ENCODE assay signal across 16 cellular contexts in the genomic region with DNA sequence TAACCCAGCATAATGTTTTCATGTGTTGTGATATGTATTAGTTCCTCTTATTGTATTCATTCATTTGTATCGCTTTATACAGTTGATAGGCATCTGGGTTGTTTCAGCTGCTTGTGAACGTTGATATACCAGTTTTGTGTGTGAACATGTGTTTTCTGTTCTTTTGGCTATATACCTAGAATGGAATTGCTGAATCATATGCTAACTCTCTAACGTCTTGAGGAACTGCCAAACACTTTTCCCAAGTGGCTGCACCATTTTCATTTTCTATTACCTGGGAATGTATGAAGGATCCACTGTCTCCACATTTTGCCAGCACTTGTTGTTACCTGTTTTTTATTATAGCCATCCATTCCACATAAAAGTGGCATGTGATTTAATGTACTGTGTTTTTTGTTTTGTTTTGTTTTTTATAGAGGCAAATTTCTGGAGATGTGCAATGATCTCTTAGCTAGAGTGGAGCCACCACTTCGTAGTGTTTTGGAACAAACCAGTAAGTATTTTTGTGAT.
"Had no signal": no experiment of that assay in that cellular context is flagged by ENCODE, and none has a peak within 500 bp of the region (broad histone marks: within the 10 kb centered on the region; RNA-seq: fewer than 3 reads in every experiment).

No MANE protein-coding gene starts in this region.

- ATAC-seq: mucosa of descending colon; naive thymus-derived CD8-positive, alpha-beta T cell; pancreas; sciatic nerve; SK-N-SH treated with all-trans-retinoic acid at 6 μM for 48 hours had no signal

- H3K4me3 Mint-ChIP-seq: activated naive CD4-positive, alpha-beta T cell treated with anti-CD3 and anti-CD28 coated beads, Interleukin-2, amount 50 U/mL, for 24 hours; naive thymus-derived CD8-positive, alpha-beta T cell had no signal

- H3K27ac Mint-ChIP-seq: activated naive CD4-positive, alpha-beta T cell treated with anti-CD3 and anti-CD28 coated beads, Interleukin-2, amount 50 U/mL, for 24 hours had no signal

- H3K27me3 Mint-ChIP-seq: activated naive CD4-positive, alpha-beta T cell treated with anti-CD3 and anti-CD28 coated beads, Interleukin-2, amount 50 U/mL, for 24 hours; naive thymus-derived CD8-positive, alpha-beta T cell had no signal

- H3K27ac ChIP-seq: adrenal gland, pancreas, spleen, thyroid gland had no signal

- H3K4me1 ChIP-seq: adrenal gland, pancreas, spleen, thyroid gland had no signal

- H3K9me3 Mint-ChIP-seq: activated naive CD4-positive, alpha-beta T cell treated with anti-CD3 and anti-CD28 coated beads, Interleukin-2, amount 50 U/mL, for 24 hours; naive thymus-derived CD8-positive, alpha-beta T cell had no signal

- H3K27me3 ChIP-seq: adrenal gland, pancreas, spleen, thyroid gland had no signal

- DNase-seq: activated CD4-positive, alpha-beta T cell treated with anti-CD3 and anti-CD28 coated beads for 1 hour; activated effector memory CD4-positive, alpha-beta T cell treated with Interleukin-2 at 50 U/mL for 16 hours; adrenal gland; central memory CD4-positive, alpha-beta T cell; cortex of kidney; effector CD4-positive, alpha-beta T cell; islet precursor cell; mucosa of descending colon; naive thymus-derived CD8-positive, alpha-beta T cell; pancreas; spleen; thyroid gland had no signal

- H3K9me3 ChIP-seq: adrenal gland, mucosa of descending colon, pancreas, spleen, thyroid gland had no signal

- H3K4me3 ChIP-seq: adrenal gland, lung, mucosa of descending colon, pancreas, spleen, thyroid gland had no signal
